In genomic region chr3:107988464-107989156, GRCh38 we compare ENCODE assay signal across 8 cellular contexts.
DNase-seq lines count a peak whose midpoint lies in the region; ATAC-seq and TF ChIP-seq lines count a peak whose summit lies in the region.

No MANE protein-coding gene starts in this region.

- H3K9me3 ChIP-seq in lower lobe of right lung: no peaks in the 10 kb centered on the region

- no peaks in the 10 kb centered on the region for H3K36me3 ChIP-seq in lower lobe of right lung

- peak overlapping the region; percentile 47 for H3K27ac ChIP-seq in lower lobe of right lung

- peaks cover 52% of the 10 kb centered on the region for H3K4me1 ChIP-seq in lower lobe of right lung

- intact Hi-C loops in lower lobe of right lung (cut with DNase I): no loop called here

- no peaks in the 10 kb centered on the region for H3K27me3 ChIP-seq in lower lobe of right lung (ENCODE audit: low read depth)

- H3K4me3 ChIP-seq in lower lobe of right lung: no peak overlapping the region

- DNase-seq in AG09319 (ENCODE audit: extremely low read depth, low read depth): peak; percentile 20
- DNase-seq in HK-2 (ENCODE audit: unreplicated experiment): peak; percentile 30
- peak; percentile 33 for DNase-seq in amniotic stem cell (lab: John Stamatoyannopoulos, UW)
- peak; percentile 85 for DNase-seq in lower lobe of right lung
- no peak for DNase-seq in NCI-H2029 treated with DMSO at 0.1 percent for 48 hours (lab: John Stamatoyannopoulos, UW)
- no peak for DNase-seq in Kasumi-1 (lab: John Stamatoyannopoulos, UW)

- ATAC-seq in lower lobe of right lung (peak; percentile 65 to 73), HG02588 (IDR thresholded peaks at IDR 0.05; ENCODE audit: unreplicated experiment) (no peak), HG03135 (IDR thresholded peaks at IDR 0.05; ENCODE audit: unreplicated experiment) (no peak)

- no peak for TF ChIP-seq CTCF in AG09319 (IDR thresholded peaks at IDR 0.05; ENCODE audit: low read depth, low read length)
- no peak for TF ChIP-seq CTCF in lower lobe of right lung (IDR thresholded peaks at IDR 0.05)

Comparison
In these comparisons a context has a peak if more than half of its experiments do, and no peak if none do; other contexts are left out.
1. DNase-seq: peak in AG09319 (single experiment), HK-2 (single experiment), amniotic stem cell (single experiment) and lower lobe of right lung (single experiment); none in NCI-H2029 treated with DMSO at 0.1 percent for 48 hours (single experiment) and Kasumi-1 (0 of 2).
2. ATAC-seq: peak in lower lobe of right lung (2 of 2); none in HG02588 (single experiment) and HG03135 (single experiment).